Comparison of ENCODE assay signal across 25 cellular contexts in the genomic region with DNA sequence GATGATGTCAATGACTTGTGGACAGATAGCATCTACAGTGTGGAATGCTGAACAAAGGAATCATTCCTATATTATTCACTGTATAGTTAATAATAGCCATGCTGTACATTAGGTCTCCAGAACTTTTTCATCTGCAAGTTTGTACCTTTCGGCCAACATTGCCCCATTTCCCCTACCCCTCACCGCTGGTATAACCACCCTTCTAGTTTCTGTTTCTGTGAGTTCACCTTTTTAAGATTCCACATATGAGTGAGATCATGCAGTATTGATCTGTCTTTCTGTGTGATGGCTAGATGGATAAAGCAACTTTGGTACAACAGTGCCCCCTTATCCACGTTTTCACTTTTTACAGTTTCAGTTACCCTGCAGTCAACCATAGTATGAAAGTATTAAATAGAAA. TPM values are rescaled to one million over a fixed set of nuclear protein-coding genes. Genes with fewer than 3 reads are reported as not detected.
"Had no signal": no experiment of that assay in that cellular context is flagged by ENCODE, and none has a peak within 500 bp of the region (broad histone marks: within the 10 kb centered on the region; RNA-seq: fewer than 3 reads in every experiment).

No MANE protein-coding gene starts in this region.

- H3K4me1 Mint-ChIP-seq: memory B cell; natural killer cell; stimulated activated naive B cell treated with anti-CD40 and anti-IgM and Interleukin-4, amounts not matched to agents 10 μg/mL and 1 μg/mL and 100 μg/mL, for 72 hours had no signal

- DNase-seq: cortex of kidney; effector memory CD8-positive, alpha-beta T cell; gastrocnemius medialis; head of caudate nucleus; kidney glomerular epithelial cell; natural killer cell; occipital lobe; ovary; posterior cingulate gyrus; psoas muscle; right cardiac atrium; spleen; stimulated activated naive B cell treated with anti-CD40 and anti-IgM and Interleukin-4, amounts not matched to agents 10 μg/mL and 1 μg/mL and 100 μg/mL, for 72 hours; upper lobe of right lung; uterus had no signal

- H3K4me3 ChIP-seq: gastrocnemius medialis, lung, ovary, psoas muscle, skin epidermis, spleen, thoracic aorta, tibial nerve, upper lobe of right lung, uterus had no signal

- H3K4me1 ChIP-seq: psoas muscle, spleen, upper lobe of right lung, uterus had no signal

- H3K4me3 Mint-ChIP-seq: effector memory CD8-positive, alpha-beta T cell; memory B cell; natural killer cell; stimulated activated naive B cell treated with anti-CD40 and anti-IgM and Interleukin-4, amounts not matched to agents 10 μg/mL and 1 μg/mL and 100 μg/mL, for 72 hours; stimulated activated naive CD8-positive, alpha-beta T cell treated with anti-CD3 and anti-CD28 coated beads, Interleukin-15, Interleukin-2, amounts not matched to agents 100 ng/mL and 50 ng/mL, for 24 hours had no signal

- H3K27ac Mint-ChIP-seq: effector memory CD8-positive, alpha-beta T cell; memory B cell; natural killer cell; stimulated activated naive B cell treated with anti-CD40 and anti-IgM and Interleukin-4, amounts not matched to agents 10 μg/mL and 1 μg/mL and 100 μg/mL, for 72 hours; stimulated activated naive CD8-positive, alpha-beta T cell treated with anti-CD3 and anti-CD28 coated beads, Interleukin-15, Interleukin-2, amounts not matched to agents 100 ng/mL and 50 ng/mL, for 24 hours had no signal

- ATAC-seq: effector memory CD8-positive, alpha-beta T cell; gastrocnemius medialis; left lobe of liver; natural killer cell; psoas muscle; right cardiac atrium; stimulated activated naive B cell treated with anti-CD40 and anti-IgM and Interleukin-4, amounts not matched to agents 10 μg/mL and 1 μg/mL and 100 μg/mL, for 72 hours; upper lobe of right lung had no signal

- H3K9me3 Mint-ChIP-seq: effector memory CD8-positive, alpha-beta T cell; memory B cell; natural killer cell; stimulated activated naive B cell treated with anti-CD40 and anti-IgM and Interleukin-4, amounts not matched to agents 10 μg/mL and 1 μg/mL and 100 μg/mL, for 72 hours; stimulated activated naive CD8-positive, alpha-beta T cell treated with anti-CD3 and anti-CD28 coated beads, Interleukin-15, Interleukin-2, amounts not matched to agents 100 ng/mL and 50 ng/mL, for 24 hours had no signal

- H3K36me3 ChIP-seq: gastrocnemius medialis, ovary, spleen, thoracic aorta, tibial nerve, upper lobe of right lung, uterus had no signal

- H3K27ac ChIP-seq: gastrocnemius medialis, ovary, psoas muscle, skin epidermis, spleen, thoracic aorta, tibial nerve, upper lobe of right lung had no signal

- H3K9me3 ChIP-seq: gastrocnemius medialis, ovary, psoas muscle, spleen, thoracic aorta, tibial nerve, upper lobe of right lung, uterus had no signal

- H3K27me3 ChIP-seq: gastrocnemius medialis, ovary, tibial nerve, upper lobe of right lung, uterus had no signal

- H3K36me3 Mint-ChIP-seq: memory B cell; natural killer cell; stimulated activated naive B cell treated with anti-CD40 and anti-IgM and Interleukin-4, amounts not matched to agents 10 μg/mL and 1 μg/mL and 100 μg/mL, for 72 hours had no signal

RNA-seq across cellular contexts. Expression of gene IGFBPL1, which starts 50.6 kb away (rescaled TPM):
- total RNA-seq: fibroblast of villous mesenchyme, gastrocnemius medialis, left lobe of liver, mononuclear cell, natural killer cell, spleen had no signal
- polyA plus RNA-seq: liver, spleen had no signal
